In the genomic region with DNA sequence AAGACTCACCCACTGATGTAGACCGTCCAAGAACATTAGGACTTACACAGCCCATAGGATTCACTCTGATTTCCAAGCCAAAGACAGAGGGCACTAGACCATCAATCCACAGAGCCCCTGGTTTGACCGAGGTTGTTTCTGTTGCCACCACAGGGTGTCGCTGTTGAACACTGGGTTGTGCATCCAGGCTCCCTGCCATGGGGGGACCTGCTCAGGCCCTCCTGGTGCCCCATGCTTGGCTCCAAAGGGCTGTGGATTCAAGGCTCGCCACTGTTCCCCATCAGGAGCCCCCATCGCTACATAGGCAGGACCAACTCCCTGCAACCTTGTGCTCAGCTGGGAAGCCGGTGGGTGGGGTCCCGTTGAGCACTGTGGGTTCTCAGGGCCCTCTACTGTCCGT, we compare ENCODE assay signal across 9 cellular contexts.
DNase-seq lines count a peak whose midpoint lies in the region; ATAC-seq and TF ChIP-seq lines count a peak whose summit lies in the region.
"Had no signal": no experiment of that assay in that cellular context is flagged by ENCODE, and none has a peak within 500 bp of the region (broad histone marks: within the 10 kb centered on the region; RNA-seq: fewer than 3 reads in every experiment).

No MANE protein-coding gene starts in this region.

- H3K27ac ChIP-seq in gastroesophageal sphincter = no peak overlapping the region

- H3K36me3 Mint-ChIP-seq in activated naive CD4-positive, alpha-beta T cell treated with anti-CD3 and anti-CD28 coated beads for 36 hours (ENCODE audit: low read depth) = no peaks in the 10 kb centered on the region
- H3K36me3 Mint-ChIP-seq: naive thymus-derived CD8-positive, alpha-beta T cell had no signal

- H3K27me3 ChIP-seq in NT2/D1 (ENCODE audit: insufficient read depth, insufficient read length) = no peaks in the 10 kb centered on the region
- H3K27me3 ChIP-seq in gastroesophageal sphincter = peaks cover 45% of the 10 kb centered on the region

- H3K4me3 Mint-ChIP-seq in activated naive CD4-positive, alpha-beta T cell treated with anti-CD3 and anti-CD28 coated beads for 36 hours = no peak overlapping the region
- H3K4me3 Mint-ChIP-seq: naive thymus-derived CD8-positive, alpha-beta T cell had no signal

- 60 to 82% methylated on average over 2 of the region's 8 CpGs for WGBS in gastroesophageal sphincter (ENCODE audit: low coverage in 1 of 2), 2 donors

- peaks cover 10% of the 10 kb centered on the region for H3K27me3 Mint-ChIP-seq in activated naive CD4-positive, alpha-beta T cell treated with anti-CD3 and anti-CD28 coated beads for 36 hours (ENCODE audit: low read depth)

- TF ChIP-seq CTCF in gastroesophageal sphincter (IDR thresholded peaks at IDR 0.05) = no peak

- H3K36me3 ChIP-seq in NT2/D1 (ENCODE audit: insufficient read depth, insufficient read length, low read length) (no peaks in the 10 kb centered on the region), gastroesophageal sphincter (no peaks in the 10 kb centered on the region)

- H3K4me1 Mint-ChIP-seq in activated naive CD4-positive, alpha-beta T cell treated with anti-CD3 and anti-CD28 coated beads for 36 hours (ENCODE audit: low read depth) = no peaks in the 10 kb centered on the region

- H3K4me1 ChIP-seq in NT2/D1 (ENCODE audit: insufficient read depth, insufficient read length) (peaks cover 11% of the 10 kb centered on the region), gastroesophageal sphincter (no peaks in the 10 kb centered on the region)

- no peak overlapping the region for H3K27ac Mint-ChIP-seq in activated naive CD4-positive, alpha-beta T cell treated with anti-CD3 and anti-CD28 coated beads for 36 hours

- ATAC-seq in stimulated activated naive CD8-positive, alpha-beta T cell treated with anti-CD3 and anti-CD28 coated beads, Interleukin-15, Interleukin-2, amounts not matched to agents 100 U/mL and 50 U/mL, for 24 hours = no peak
- no peak for ATAC-seq in HG02571 (IDR thresholded peaks at IDR 0.05; ENCODE audit: unreplicated experiment)
- no peak for ATAC-seq in gastroesophageal sphincter
- ATAC-seq: naive thymus-derived CD8-positive, alpha-beta T cell had no signal

- CTCF ChIA-PET in activated naive CD4-positive, alpha-beta T cell treated with anti-CD3 and anti-CD28 coated beads for 36 hours (lab: Charles Lee) = no interaction called here

- H3K4me3 ChIP-seq in NT2/D1 (ENCODE audit: insufficient read length, low read depth) = no peak overlapping the region
- H3K4me3 ChIP-seq in gastroesophageal sphincter = no peak overlapping the region

- no peak for TF ChIP-seq EP300 in gastroesophageal sphincter (IDR thresholded peaks at IDR 0.05)

- H3K9me3 ChIP-seq in NT2/D1 (ENCODE audit: insufficient read depth, low read length) = peaks cover 10% of the 10 kb centered on the region; the same call in 1 of the 2 replicates
- H3K9me3 ChIP-seq in gastroesophageal sphincter = peaks cover 0 to 12% (median 0%) of the 10 kb centered on the region in 3 donors

- no peak overlapping the region for H3K9ac ChIP-seq in NT2/D1 (ENCODE audit: insufficient read length, low read depth)

- intact Hi-C loops in activated naive CD4-positive, alpha-beta T cell treated with anti-CD3 and anti-CD28 coated beads for 36 hours (cut with micrococcal nuclease) = loop anchor here (1.0 to 2.0 kb wide), 2 partner anchors 241 to 247 kb away; no protein-coding TSS in a partner anchor

- H3K9me3 Mint-ChIP-seq in activated naive CD4-positive, alpha-beta T cell treated with anti-CD3 and anti-CD28 coated beads for 36 hours = no peaks in the 10 kb centered on the region

- TF ChIP-seq POLR2A in erythroblast (IDR thresholded peaks at IDR 0.05; ENCODE audit: low read length) (no peak), gastroesophageal sphincter (IDR thresholded peaks at IDR 0.05) (no peak)

- DNase-seq in activated naive CD4-positive, alpha-beta T cell treated with anti-CD3 and anti-CD28 coated beads for 36 hours = peak; percentile 69
- DNase-seq in activated naive CD4-positive, alpha-beta T cell (lab: John Stamatoyannopoulos, UW) = no peak
- DNase-seq in NT2/D1 (ENCODE audit: low read depth, low spot score) (peak; percentile 82), erythroblast (lab: John Stamatoyannopoulos, UW) (peak; percentile 78 to 82), NCI-H146 treated with DMSO at 0.1 percent for 48 hours (lab: John Stamatoyannopoulos, UW; ENCODE audit: unreplicated experiment) (no peak)
- DNase-seq in stimulated activated naive CD8-positive, alpha-beta T cell treated with anti-CD3 and anti-CD28 coated beads, Interleukin-15, Interleukin-2, amounts not matched to agents 100 U/mL and 50 U/mL, for 24 hours = peak; percentile 48

Comparison
In these comparisons a context has a peak if more than half of its experiments do, and no peak if none do; other contexts are left out.
1. DNase-seq: peak in activated naive CD4-positive, alpha-beta T cell treated with anti-CD3 and anti-CD28 coated beads for 36 hours (single experiment), NT2/D1 (single experiment), erythroblast (2 of 2) and stimulated activated naive CD8-positive, alpha-beta T cell treated with anti-CD3 and anti-CD28 coated beads, Interleukin-15, Interleukin-2, amounts not matched to agents 100 U/mL and 50 U/mL, for 24 hours (single experiment); none in activated naive CD4-positive, alpha-beta T cell (0 of 4) and NCI-H146 treated with DMSO at 0.1 percent for 48 hours (single experiment).